27 cellular contexts compared by ENCODE assay signal in genomic region chr2:161766334-161766733, GRCh38.
DNase-seq lines count a peak whose midpoint lies in the region; ATAC-seq and TF ChIP-seq lines count a peak whose summit lies in the region.
"Had no signal": no experiment of that assay in that cellular context is flagged by ENCODE, and none has a peak within 500 bp of the region (broad histone marks: within the 10 kb centered on the region; RNA-seq: fewer than 3 reads in every experiment).

No MANE protein-coding gene starts in this region.

- H3K36me3 Mint-ChIP-seq in MCF 10A (ENCODE audit: insufficient read depth, unreplicated experiment) (no peaks in the 10 kb centered on the region), T-cell (no peaks in the 10 kb centered on the region)
- H3K36me3 Mint-ChIP-seq: natural killer cell treated with Interleukin-12 subunit alpha and Interleukin-12 subunit beta and Interleukin-15 and Interleukin-18, amount 100 ng/mL, for 72 hours had no signal

- TF ChIP-seq CTCF in MCF 10A (IDR thresholded peaks at IDR 0.05; ENCODE audit: unreplicated experiment) (no peak), breast epithelium (IDR thresholded peaks at IDR 0.05) (no peak), PC-3 (conservative IDR thresholded peaks at IDR 0.05; ENCODE audit: low read depth, low read length) (no peak), hepatocyte (IDR thresholded peaks at IDR 0.05; ENCODE audit: poor library complexity) (no peak), OCI-LY7 (conservative IDR thresholded peaks at IDR 0.05; ENCODE audit: low read length) (no peak)

- H3K4me2 ChIP-seq in PC-3 (ENCODE audit: low read length) (no peak overlapping the region), hepatocyte (no peak overlapping the region), OCI-LY7 (ENCODE audit: low read length) (no peak overlapping the region)
- H3K4me2 ChIP-seq: BLaER1 treated with 17β-estradiol and CSF1 and Interleukin-3, amounts not matched to agents 10 nM and 100 nM had no signal

- POLR2A ChIA-PET in MCF 10A (lab: Yijun Ruan, JAX), result no interaction called here
- POLR2A ChIA-PET in PC-3 (lab: Charles Lee; ENCODE audit: unreplicated experiment), result interaction anchor here (0.6 kb wide), 1 partner anchor 477 kb away, joined by 3 read pairs; the partner anchor contains the start of gene FAP
- POLR2A ChIA-PET in T-cell (lab: Charles Lee), result no interaction called here
- POLR2A ChIA-PET in OCI-LY7 (lab: Charles Lee), result no interaction called here

- DNase-seq in MCF 10A (ENCODE audit: unreplicated experiment) (peak; percentile 5), breast epithelium (ENCODE audit: low spot score in 2 of 2) (no peak), PC-3 (peak; percentile 63), hepatocyte (ENCODE audit: low spot score) (peak; percentile 21), superior temporal gyrus (ENCODE audit: extremely low spot score) (no peak), T-cell (no peak), OCI-LY7 (ENCODE audit: low spot score) (no peak)
- DNase-seq: activated CD8-positive, alpha-beta T cell treated with anti-CD3 and anti-CD28 coated beads, Interleukin-2, amount 10 ng/mL, durations not matched to agents 7 days and 5 days; activated gamma-delta T cell treated with Interleukin-2 at 50 U/mL for 16 hours; activated T-cell treated with anti-CD3 and anti-CD28 coated beads, Interleukin-2, amount 50 U/mL, for 1 hour; endodermal cell; GDM1; HCEC 1CT; left cardiac atrium; NCI-H1105; NCI-H2081; NCI-H526 treated with DMSO at 0.1 percent for 48 hours; pancreas; Right ventricle myocardium superior; upper lobe of right lung had no signal

- H3F3A ChIP-seq in PC-3 (ENCODE audit: low read length, unreplicated experiment), result no peaks in the 10 kb centered on the region

- H4K20me1 ChIP-seq in PC-3 (ENCODE audit: low read length), result no peaks in the 10 kb centered on the region
- H4K20me1 ChIP-seq in hepatocyte (ENCODE audit: insufficient read depth, poor library complexity, severe bottlenecking), result no peaks in the 10 kb centered on the region
- no peaks in the 10 kb centered on the region for H4K20me1 ChIP-seq in OCI-LY7 (ENCODE audit: insufficient read depth, low read length)
- H4K20me1 ChIP-seq: BLaER1 treated with 17β-estradiol and CSF1 and Interleukin-3, amounts not matched to agents 10 nM and 100 nM had no signal

- H3K27me3 Mint-ChIP-seq in MCF 10A (ENCODE audit: insufficient read depth, unreplicated experiment) (peaks cover 5% of the 10 kb centered on the region), T-cell (peaks cover under 1 to 2% of the 10 kb centered on the region in 2 donors)
- H3K27me3 Mint-ChIP-seq: brain had no signal

- H3K27ac ChIP-seq in breast epithelium (no peak overlapping the region), PC-3 (ENCODE audit: low read length) (no peak overlapping the region), hepatocyte (no peak overlapping the region), OCI-LY7 (ENCODE audit: low read depth, low read length, poor library complexity, severe bottlenecking) (no peak overlapping the region)
- H3K27ac ChIP-seq: BLaER1 treated with 17β-estradiol and CSF1 and Interleukin-3, amounts not matched to agents 10 nM and 100 nM; coronary artery; pancreas; upper lobe of right lung had no signal

- H3K79me2 ChIP-seq in PC-3 (ENCODE audit: low read length) (no peaks in the 10 kb centered on the region), hepatocyte (no peaks in the 10 kb centered on the region), OCI-LY7 (ENCODE audit: insufficient read depth, low read depth, low read length) (no peaks in the 10 kb centered on the region)

- no peaks in the 10 kb centered on the region for H3K4me1 ChIP-seq in breast epithelium
- peaks cover 5% of the 10 kb centered on the region for H3K4me1 ChIP-seq in PC-3 (ENCODE audit: insufficient read depth, low read length)
- no peaks in the 10 kb centered on the region for H3K4me1 ChIP-seq in hepatocyte (ENCODE audit: insufficient read depth)
- H3K4me1 ChIP-seq in OCI-LY7 (ENCODE audit: insufficient read depth, low read length, poor library complexity, severe bottlenecking), result no peaks in the 10 kb centered on the region
- H3K4me1 ChIP-seq: BLaER1 treated with 17β-estradiol and CSF1 and Interleukin-3, amounts not matched to agents 10 nM and 100 nM; pancreas; upper lobe of right lung had no signal

- H3K4me3 Mint-ChIP-seq in MCF 10A (ENCODE audit: unreplicated experiment), result no peak overlapping the region
- no peak overlapping the region for H3K4me3 Mint-ChIP-seq in T-cell
- H3K4me3 Mint-ChIP-seq: activated CD8-positive, alpha-beta T cell treated with anti-CD3 and anti-CD28 coated beads, Interleukin-2, amount 10 ng/mL, durations not matched to agents 7 days and 5 days; brain; endodermal cell; natural killer cell treated with Interleukin-12 subunit alpha and Interleukin-12 subunit beta and Interleukin-15 and Interleukin-18, amount 100 ng/mL, for 72 hours had no signal

- H3K27me3 ChIP-seq in breast epithelium (no peaks in the 10 kb centered on the region), PC-3 (ENCODE audit: low read length) (no peaks in the 10 kb centered on the region), hepatocyte (no peaks in the 10 kb centered on the region)
- H3K27me3 ChIP-seq: BLaER1 treated with 17β-estradiol and CSF1 and Interleukin-3, amounts not matched to agents 10 nM and 100 nM; pancreas; upper lobe of right lung had no signal

- H3K9me2 ChIP-seq in PC-3 (replicated peaks; ENCODE audit: low read length) (no peaks in the 10 kb centered on the region), hepatocyte (replicated peaks; ENCODE audit: insufficient read depth) (no peaks in the 10 kb centered on the region), OCI-LY7 (ENCODE audit: insufficient read depth, low read length) (no peaks in the 10 kb centered on the region)

- no peak for TF ChIP-seq POLR2A in breast epithelium (IDR thresholded peaks at IDR 0.05)

- BruUV-seq in MCF 10A (replicated peaks; lab: Mats Ljungman, UMichigan) (no TSS peak), PC-3 (replicated peaks; lab: Mats Ljungman, UMichigan) (no TSS peak), OCI-LY7 (replicated peaks; lab: Mats Ljungman, UMichigan) (no TSS peak)

- H3K27ac Mint-ChIP-seq in MCF 10A (ENCODE audit: low read depth, unreplicated experiment), result no peak overlapping the region
- no peak overlapping the region for H3K27ac Mint-ChIP-seq in T-cell
- H3K27ac Mint-ChIP-seq: activated CD8-positive, alpha-beta T cell treated with anti-CD3 and anti-CD28 coated beads, Interleukin-2, amount 10 ng/mL, durations not matched to agents 7 days and 5 days; brain; endodermal cell; natural killer cell treated with Interleukin-12 subunit alpha and Interleukin-12 subunit beta and Interleukin-15 and Interleukin-18, amount 100 ng/mL, for 72 hours had no signal

- H3K4me3 ChIP-seq in breast epithelium (no peak overlapping the region), PC-3 (ENCODE audit: low read length) (no peak overlapping the region), hepatocyte (no peak overlapping the region), OCI-LY7 (ENCODE audit: low read depth, low read length, poor library complexity, severe bottlenecking) (no peak overlapping the region)
- H3K4me3 ChIP-seq: BLaER1 treated with 17β-estradiol and CSF1 and Interleukin-3, amounts not matched to agents 10 nM and 100 nM; coronary artery; pancreas; upper lobe of right lung had no signal

- H3K4me1 Mint-ChIP-seq in MCF 10A (ENCODE audit: insufficient read depth, unreplicated experiment), result no peaks in the 10 kb centered on the region
- H3K4me1 Mint-ChIP-seq in T-cell, result no peaks in the 10 kb centered on the region
- H3K4me1 Mint-ChIP-seq: brain, endodermal cell had no signal

- H2AFZ ChIP-seq in PC-3 (ENCODE audit: low read length) (no peak overlapping the region), hepatocyte (no peak overlapping the region), OCI-LY7 (ENCODE audit: low read length) (no peak overlapping the region)

- H3K9me3 ChIP-seq in breast epithelium, result no peaks in the 10 kb centered on the region
- no peaks in the 10 kb centered on the region for H3K9me3 ChIP-seq in PC-3 (ENCODE audit: low read length)
- no peaks in the 10 kb centered on the region for H3K9me3 ChIP-seq in hepatocyte (ENCODE audit: low read depth)
- H3K9me3 ChIP-seq in OCI-LY7 (ENCODE audit: low read length), result no peaks in the 10 kb centered on the region
- H3K9me3 ChIP-seq: BLaER1 treated with 17β-estradiol and CSF1 and Interleukin-3, amounts not matched to agents 10 nM and 100 nM; pancreas; upper lobe of right lung had no signal

- H3K9ac ChIP-seq in PC-3 (ENCODE audit: low read length), result no peak overlapping the region
- H3K9ac ChIP-seq: BLaER1 treated with 17β-estradiol and CSF1 and Interleukin-3, amounts not matched to agents 10 nM and 100 nM had no signal

- H3K36me3 ChIP-seq in breast epithelium (no peaks in the 10 kb centered on the region), PC-3 (ENCODE audit: low read depth, low read length) (no peaks in the 10 kb centered on the region), hepatocyte (replicated peaks; ENCODE audit: insufficient read depth, low read depth) (no peaks in the 10 kb centered on the region), OCI-LY7 (ENCODE audit: insufficient read depth, low read length) (no peaks in the 10 kb centered on the region)
- H3K36me3 ChIP-seq: BLaER1 treated with 17β-estradiol and CSF1 and Interleukin-3, amounts not matched to agents 10 nM and 100 nM; pancreas; upper lobe of right lung had no signal

- ATAC-seq in PC-3 (peak; percentile 45; the same call in 1 of the 2 replicates), GM18870 (IDR thresholded peaks at IDR 0.05; ENCODE audit: unreplicated experiment) (no peak), T-cell (replicated peaks in 1 of 4) (no peak)
- ATAC-seq: activated CD4-positive, CD25-positive, alpha-beta regulatory T cell treated with anti-CD3 and anti-CD28 coated beads, Interleukin-2, amount 50 U/mL, for 24 hours; activated CD8-positive, alpha-beta T cell treated with anti-CD3 and anti-CD28 coated beads, Interleukin-2, amount 10 ng/mL, durations not matched to agents 7 days and 5 days; left cardiac atrium; natural killer cell treated with Interleukin-12 subunit alpha and Interleukin-12 subunit beta and Interleukin-15 and Interleukin-18, amount 100 ng/mL, for 72 hours; sciatic nerve; upper lobe of right lung had no signal

- WGBS in hepatocyte (ENCODE audit: low lambda C conversion rate, missing lambda C conversion rate), result 36% methylated on average over 1 of the region's 1 CpG

- no peaks in the 10 kb centered on the region for H3K9me3 Mint-ChIP-seq in MCF 10A (ENCODE audit: unreplicated experiment)
- no peaks in the 10 kb centered on the region for H3K9me3 Mint-ChIP-seq in T-cell
- H3K9me3 Mint-ChIP-seq: brain; endodermal cell; natural killer cell treated with Interleukin-12 subunit alpha and Interleukin-12 subunit beta and Interleukin-15 and Interleukin-18, amount 100 ng/mL, for 72 hours had no signal

- intact Hi-C loops in MCF 10A (cut with micrococcal nuclease), result no loop called here
- intact Hi-C loops in breast epithelium (cut with DNase I; ENCODE audit: low total_unique reads), result no loop called here
- intact Hi-C loops in PC-3 (cut with micrococcal nuclease), result no loop called here
- intact Hi-C loops in OCI-LY7 (cut with micrococcal nuclease; ENCODE audit: unreplicated experiment), result no loop called here

- CTCF ChIA-PET in MCF 10A (lab: Yijun Ruan, JAX), result interaction anchor here (0.6 kb wide), 1 partner anchor 82 kb away, joined by 3 read pairs; no protein-coding TSS in a partner anchor
- CTCF ChIA-PET in PC-3 (lab: Charles Lee), result no interaction called here
- CTCF ChIA-PET in T-cell (lab: Charles Lee), result interaction anchor here in 1 of 2 donors (0.5 kb wide), 1 partner anchor 294 kb away, joined by 3 read pairs; no protein-coding TSS in a partner anchor
- CTCF ChIA-PET in OCI-LY7 (lab: Charles Lee; ENCODE audit: unreplicated experiment), result no interaction called here

Comparison
In these comparisons a context has a peak if more than half of its experiments do, and no peak if none do; other contexts are left out.
1. DNase-seq: peak in MCF 10A (single experiment), PC-3 (single experiment) and hepatocyte (single experiment); none in breast epithelium (0 of 2), superior temporal gyrus (single experiment), T-cell (0 of 34) and OCI-LY7 (single experiment).